Comparison of ENCODE assay signal across 20 cellular contexts in genomic region chr10:132589681-132590080, GRCh38. TPM values are rescaled to one million over a fixed set of nuclear protein-coding genes. Genes with fewer than 3 reads are reported as not detected.
DNase-seq lines count a peak whose midpoint lies in the region; ATAC-seq and TF ChIP-seq lines count a peak whose summit lies in the region.
"Had no signal": no experiment of that assay in that cellular context is flagged by ENCODE, and none has a peak within 500 bp of the region (broad histone marks: within the 10 kb centered on the region; RNA-seq: fewer than 3 reads in every experiment).

No MANE protein-coding gene starts in this region.

- H3K4me2 ChIP-seq in BLaER1: peak overlapping the region; percentile 95
- H3K4me2 ChIP-seq: KMS-11 had no signal

- H3K36me3 Mint-ChIP-seq in HFFc6 (ENCODE audit: low read depth): peaks cover 20% of the 10 kb centered on the region
- H3K36me3 Mint-ChIP-seq in immature natural killer cell: peaks cover 0 to 4% (median 0%) of the 10 kb centered on the region in 3 donors
- H3K36me3 Mint-ChIP-seq: activated naive CD4-positive, alpha-beta T cell treated with anti-CD3 and anti-CD28 coated beads, Interleukin-2, amount 50 U/mL, for 72 hours; CD8-positive, alpha-beta T cell had no signal

- peak overlapping the region; percentile 68 for H3K9ac ChIP-seq in BLaER1
- H3K9ac ChIP-seq: KMS-11 had no signal

- no peak for TF ChIP-seq EP300 in suprapubic skin (IDR thresholded peaks at IDR 0.05)

- H3K4me1 ChIP-seq in BLaER1: peaks cover 92% of the 10 kb centered on the region
- peaks cover 87 to 89% of the 10 kb centered on the region in 2 donors for H3K4me1 ChIP-seq in gastrocnemius medialis
- peaks cover 44% of the 10 kb centered on the region for H3K4me1 ChIP-seq in suprapubic skin

- H3K9me3 Mint-ChIP-seq in HFFc6: no peaks in the 10 kb centered on the region
- peaks cover 0 to 3% (median 0%) of the 10 kb centered on the region in 6 donors for H3K9me3 Mint-ChIP-seq in immature natural killer cell
- H3K9me3 Mint-ChIP-seq: activated naive CD4-positive, alpha-beta T cell treated with anti-CD3 and anti-CD28 coated beads, Interleukin-2, amount 50 U/mL, for 72 hours; CD8-positive, alpha-beta T cell; effector memory CD8-positive, alpha-beta T cell had no signal

- H3K27me3 ChIP-seq in BLaER1: no peaks in the 10 kb centered on the region
- H3K27me3 ChIP-seq in gastrocnemius medialis: no peaks in the 10 kb centered on the region
- no peaks in the 10 kb centered on the region for H3K27me3 ChIP-seq in suprapubic skin
- H3K27me3 ChIP-seq: esophagus squamous epithelium had no signal

- no peak overlapping the region for H3K4me3 Mint-ChIP-seq in HFFc6
- peak overlapping the region in 1 of 5 donors; percentile 12 for H3K4me3 Mint-ChIP-seq in immature natural killer cell
- H3K4me3 Mint-ChIP-seq: CD8-positive, alpha-beta T cell; effector memory CD8-positive, alpha-beta T cell had no signal

- H3K9me3 ChIP-seq in BLaER1 (no peaks in the 10 kb centered on the region), gastrocnemius medialis (no peaks in the 10 kb centered on the region), suprapubic skin (no peaks in the 10 kb centered on the region)
- H3K9me3 ChIP-seq: esophagus squamous epithelium had no signal

- ATAC-seq in gastrocnemius medialis (no peak), HG03025 (IDR thresholded peaks at IDR 0.05; ENCODE audit: low FRiP score, unreplicated experiment) (no peak), HG02884 (IDR thresholded peaks at IDR 0.05; ENCODE audit: unreplicated experiment) (no peak)
- ATAC-seq: CD8-positive, alpha-beta T cell; effector memory CD8-positive, alpha-beta T cell had no signal

- H3K27me3 Mint-ChIP-seq in HFFc6 (ENCODE audit: insufficient read depth): peaks cover 2% of the 10 kb centered on the region
- H3K27me3 Mint-ChIP-seq in immature natural killer cell (ENCODE audit: low read depth in 3 of 3): peaks cover 27 to 45% (median 32%) of the 10 kb centered on the region in 3 donors
- H3K27me3 Mint-ChIP-seq: effector memory CD8-positive, alpha-beta T cell had no signal

- intact Hi-C loops in gastrocnemius medialis (cut with DNase I; ENCODE audit: low total_unique reads): loop anchor here (2.0 kb wide), 1 partner anchor 43 kb away; no protein-coding TSS in a partner anchor

- H3K27ac Mint-ChIP-seq in HFFc6 (peak overlapping the region; percentile 18; the same call in 1 of the 2 replicates), immature natural killer cell (peak overlapping the region in 4 of 6 donors; percentile 22 to 91 (median 56))
- H3K27ac Mint-ChIP-seq: CD8-positive, alpha-beta T cell had no signal

- DNase-seq in HFFc6 (no peak), immature natural killer cell (no peak), gastrocnemius medialis (no peak), suprapubic skin (ENCODE audit: low spot score in 2 of 2) (no peak)
- DNase-seq: activated CD4-positive, alpha-beta T cell treated with anti-CD3 and anti-CD28 coated beads, Interleukin-2, amount 50 U/mL, for 48 hours; CD8-positive, alpha-beta T cell; DMS79; effector memory CD8-positive, alpha-beta T cell; esophagus squamous epithelium; GOT3; MV-4-11; NCI-H1930; NCI-H226; stimulated activated CD4-positive, alpha-beta T cell treated with anti-CD3 and anti-CD28 coated beads, Interleukin-12 subunit alpha, Interleukin-12 subunit beta, amount 100 ng/mL, for 4 hours had no signal

- peaks cover 74% of the 10 kb centered on the region for H3K4me1 Mint-ChIP-seq in HFFc6 (ENCODE audit: low read depth)
- H3K4me1 Mint-ChIP-seq in immature natural killer cell: peaks cover 80 to 87% of the 10 kb centered on the region in 2 donors

- H3K4me3 ChIP-seq in BLaER1 (peak overlapping the region; percentile 44; the same call in 1 of the 2 replicates), gastrocnemius medialis (no peak overlapping the region), suprapubic skin (no peak overlapping the region)

- in situ Hi-C loops in gastrocnemius medialis (cut with MboI; ENCODE audit: low sequenced_read_pairs in 4 of 4): no loop called here

- H3K36me3 ChIP-seq in BLaER1 (no peaks in the 10 kb centered on the region), gastrocnemius medialis (no peaks in the 10 kb centered on the region), suprapubic skin (no peaks in the 10 kb centered on the region)
- H3K36me3 ChIP-seq: esophagus squamous epithelium had no signal

- H4K20me1 ChIP-seq in BLaER1: peaks cover 74% of the 10 kb centered on the region

- TF ChIP-seq CTCF in HFFc6 (IDR thresholded peaks at IDR 0.05) (no peak), gastrocnemius medialis (IDR thresholded peaks at IDR 0.05 in 4 of 5, conservative IDR thresholded peaks at IDR 0.05 in 1 of 5) (no peak), suprapubic skin (IDR thresholded peaks at IDR 0.05) (no peak)

- 97% methylated on average over 10 of the region's 16 CpGs for WGBS in suprapubic skin

- peak overlapping the region; percentile 86 for H3K27ac ChIP-seq in BLaER1
- H3K27ac ChIP-seq in gastrocnemius medialis: peak overlapping the region; percentile 78 to 93 (median 84)
- H3K27ac ChIP-seq in suprapubic skin: no peak overlapping the region
- H3K27ac ChIP-seq: KMS-11, VCaP had no signal

- TF ChIP-seq POLR2A in gastrocnemius medialis (IDR thresholded peaks at IDR 0.05) (no peak), suprapubic skin (IDR thresholded peaks at IDR 0.05) (no peak)

RNA-seq across cellular contexts. Expression of gene INPP5A, which starts 52.1 kb away (rescaled TPM):
- total RNA-seq in HFFc6 (2021; fragmentation: NEBNext Ultra II Directional; extraction: Animal tissue kit (Norgen Biotek cat#: 25700)): 10 to 100 TPM; 58.9 to 64.6 (median 63.8) TPM
- 1 to 10 TPM in 1 of 3 donors, under 1 TPM in 2; 0.30 to 1.7 (median 0.48) TPM for polyA plus RNA-seq in immature natural killer cell
- total RNA-seq in gastrocnemius medialis: 100 to 1,000 TPM in 2 of 4 donors, 10 to 100 TPM in 2; 74.9 to 107 (median 92.4) TPM
- total RNA-seq in suprapubic skin: 10 to 100 TPM; 28.1 to 39.1 (median 32.3) TPM
